In the genomic region with DNA sequence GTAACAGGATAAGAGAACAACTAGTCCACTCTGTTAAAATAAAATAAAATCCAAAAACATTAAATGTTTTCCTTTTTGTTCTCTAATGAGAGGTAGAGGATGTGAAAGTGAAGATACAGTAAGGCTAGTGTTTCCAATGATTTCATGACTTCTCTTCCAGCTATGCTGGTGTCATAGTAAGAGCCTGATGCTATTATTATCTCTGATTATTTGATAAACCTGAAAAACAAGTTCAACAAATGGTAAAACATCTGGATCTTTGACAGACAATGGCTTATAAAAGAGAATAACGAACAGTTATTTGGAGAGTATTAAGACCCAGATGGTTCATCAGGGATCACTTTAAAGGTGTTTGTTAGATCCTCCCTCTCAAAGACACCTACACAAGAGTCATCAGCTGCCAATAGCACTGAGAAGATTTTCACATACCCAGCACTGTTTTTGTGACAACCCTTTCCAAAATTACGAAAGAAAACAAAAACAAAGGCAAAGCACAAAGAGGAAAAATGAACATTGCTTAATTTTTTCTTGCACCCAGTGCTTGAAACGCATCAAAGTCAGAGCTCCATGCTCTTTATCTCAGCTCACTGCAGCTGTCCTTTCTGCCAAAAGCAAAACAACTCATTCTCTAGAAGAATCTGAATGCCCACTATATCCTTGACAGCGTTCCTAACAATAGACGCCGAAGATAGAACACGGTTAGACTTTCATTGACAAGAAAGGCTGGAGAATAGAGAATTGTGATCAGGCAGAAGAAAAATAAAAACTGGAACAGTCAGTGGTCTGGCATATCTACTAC, we compare ENCODE assay signal across 13 cellular contexts.
DNase-seq lines count a peak whose midpoint lies in the region; ATAC-seq and TF ChIP-seq lines count a peak whose summit lies in the region.
"Had no signal": no experiment of that assay in that cellular context is flagged by ENCODE, and none has a peak within 500 bp of the region (broad histone marks: within the 10 kb centered on the region; RNA-seq: fewer than 3 reads in every experiment).

No MANE protein-coding gene starts in this region.

- peaks cover 27% of the 10 kb centered on the region for H3F3A ChIP-seq in DOHH2 (ENCODE audit: control insufficient read depth, insufficient read depth)

- POLR2A ChIA-PET in Caco-2 (lab: Charles Lee): no interaction called here

- CTCF ChIA-PET in Caco-2 (lab: Charles Lee): no interaction called here

- no peak for DNase-seq in endodermal cell
- no peak for DNase-seq in psoas muscle
- no peak for DNase-seq in Caco-2
- no peak for DNase-seq in HUDEP-2 (lab: John Stamatoyannopoulos, UW; ENCODE audit: unreplicated experiment in 76 of 76)
- no peak for DNase-seq in D341Med (ENCODE audit: low spot score)
- DNase-seq in SKM-1 (lab: John Stamatoyannopoulos, UW; ENCODE audit: unreplicated experiment): no peak
- DNase-seq: activated CD4-positive, alpha-beta T cell treated with anti-CD3 and anti-CD28 coated beads for 48 hours; midbrain; NCI-H2081; posterior cingulate gyrus; stimulated activated CD4-positive, alpha-beta T cell treated with anti-CD3 and anti-CD28 coated beads, Interleukin-2, amount 100 ng/mL, for 24 hours had no signal

- no peaks in the 10 kb centered on the region for H4K20me1 ChIP-seq in DOHH2 (ENCODE audit: control insufficient read depth, insufficient read depth, low read depth, low read length)

- H3K4me3 Mint-ChIP-seq in endodermal cell (no peak overlapping the region), Caco-2 (ENCODE audit: unreplicated experiment) (no peak overlapping the region)

- H3K4me2 ChIP-seq in DOHH2 (ENCODE audit: low read length): peak overlapping the region; percentile 94

- H3K9ac ChIP-seq in endodermal cell (ENCODE audit: extremely low read depth, low read length, poor library complexity, severe bottlenecking): no peak overlapping the region

- intact Hi-C loops in psoas muscle (cut with DNase I) (no loop called here), Caco-2 (cut with micrococcal nuclease; ENCODE audit: unreplicated experiment) (no loop called here)

- H3K9me3 Mint-ChIP-seq in endodermal cell (no peaks in the 10 kb centered on the region), Caco-2 (ENCODE audit: unreplicated experiment) (no peaks in the 10 kb centered on the region)

- H3K9me3 ChIP-seq in DOHH2 (ENCODE audit: control insufficient read depth, insufficient read depth, low read length) (no peaks in the 10 kb centered on the region), endodermal cell (ENCODE audit: control insufficient read depth, low read length) (no peaks in the 10 kb centered on the region), psoas muscle (no peaks in the 10 kb centered on the region), Caco-2 (no peaks in the 10 kb centered on the region)

- WGBS in endodermal cell (ENCODE audit: insufficient coverage in 1 of 2, insufficient read length in 1 of 2), 2 experiments: 86% methylated on average over 3 to 7 of the region's 7 CpGs
- WGBS in psoas muscle, 3 donors: 37 to 71% (median 43%) methylated on average over 7 of the region's 7 CpGs

- peaks cover 66% of the 10 kb centered on the region for H3K79me2 ChIP-seq in DOHH2 (ENCODE audit: control insufficient read depth, low read length)

- no peak overlapping the region for H3K27ac Mint-ChIP-seq in endodermal cell
- H3K27ac Mint-ChIP-seq in Caco-2 (ENCODE audit: unreplicated experiment): no peak overlapping the region

- H3K9me2 ChIP-seq in DOHH2 (replicated peaks; ENCODE audit: control insufficient read depth, low read length): no peaks in the 10 kb centered on the region

- no peaks in the 10 kb centered on the region for H3K27me3 ChIP-seq in DOHH2 (ENCODE audit: control insufficient read depth, low read length)
- no peaks in the 10 kb centered on the region for H3K27me3 ChIP-seq in endodermal cell (ENCODE audit: control insufficient read depth, insufficient read depth, low read length, poor library complexity, severe bottlenecking)
- H3K27me3 ChIP-seq in psoas muscle (ENCODE audit: insufficient read depth in 3 of 3, low read length in 2 of 3): no peaks in the 10 kb centered on the region
- no peaks in the 10 kb centered on the region for H3K27me3 ChIP-seq in Caco-2 (replicated peaks; ENCODE audit: control insufficient read depth, insufficient read depth, low read length)

- no peaks in the 10 kb centered on the region for H3K36me3 Mint-ChIP-seq in endodermal cell (ENCODE audit: low read depth)
- no peaks in the 10 kb centered on the region for H3K36me3 Mint-ChIP-seq in Caco-2 (ENCODE audit: insufficient read depth, unreplicated experiment)

- H3K4me3 ChIP-seq in DOHH2 (ENCODE audit: low read length) (peak overlapping the region; percentile 71), endodermal cell (ENCODE audit: low read length) (no peak overlapping the region), psoas muscle (peak overlapping the region; percentile 48), Caco-2 (ENCODE audit: low read depth, low read length) (no peak overlapping the region)

- no TSS peak for BruUV-seq in Caco-2 (replicated peaks; lab: Mats Ljungman, UMichigan)

- H3K27me3 Mint-ChIP-seq in endodermal cell (ENCODE audit: insufficient read depth) (no peaks in the 10 kb centered on the region), Caco-2 (ENCODE audit: insufficient read depth, unreplicated experiment) (peaks cover 5% of the 10 kb centered on the region)

- ATAC-seq in HG03103 (IDR thresholded peaks at IDR 0.05; ENCODE audit: low read depth, unreplicated experiment): peak; percentile 25
- no peak for ATAC-seq in psoas muscle

- H3K4me1 ChIP-seq in DOHH2 (ENCODE audit: control insufficient read depth, low read length) (peaks cover 95% of the 10 kb centered on the region), endodermal cell (ENCODE audit: control insufficient read depth, insufficient read depth, low read length) (peaks cover 15% of the 10 kb centered on the region), psoas muscle (peaks cover 51% of the 10 kb centered on the region), Caco-2 (no peaks in the 10 kb centered on the region)

- H3K27ac ChIP-seq in DOHH2 (ENCODE audit: low read depth, low read length) (peak overlapping the region; percentile 96), endodermal cell (ENCODE audit: low read depth, low read length) (peak overlapping the region; percentile 25), psoas muscle (peak overlapping the region; percentile 67)

- TF ChIP-seq CTCF in DOHH2 (IDR thresholded peaks at IDR 0.05; ENCODE audit: low read depth, low read length, poor library complexity, severe bottlenecking): no peak
- TF ChIP-seq CTCF in endodermal cell (conservative IDR thresholded peaks at IDR 0.05): no peak
- TF ChIP-seq CTCF in psoas muscle (IDR thresholded peaks at IDR 0.05): no peak
- no peak for TF ChIP-seq CTCF in Caco-2 (IDR thresholded peaks at IDR 0.05; ENCODE audit: insufficient read depth in 1 of 2, low read depth in 1 of 2, low read length in 1 of 2, severe bottlenecking in 1 of 2, unreplicated experiment in 1 of 2)

- H3K4me1 Mint-ChIP-seq in endodermal cell (peaks cover 40% of the 10 kb centered on the region), Caco-2 (ENCODE audit: low read depth, unreplicated experiment) (no peaks in the 10 kb centered on the region)

- H3K36me3 ChIP-seq in DOHH2 (ENCODE audit: control insufficient read depth, low read length) (peaks cover 9% of the 10 kb centered on the region), endodermal cell (ENCODE audit: control insufficient read depth, insufficient read depth, low read length) (no peaks in the 10 kb centered on the region), psoas muscle (ENCODE audit: insufficient read depth in 1 of 2, low read depth in 1 of 2) (no peaks in the 10 kb centered on the region), Caco-2 (ENCODE audit: control insufficient read depth, insufficient read depth, low read length) (no peaks in the 10 kb centered on the region)

Comparison
In these comparisons a context has a peak if more than half of its experiments do, and no peak if none do; other contexts are left out.
1. H3K27ac ChIP-seq: peak in every context shown above with its lines; median percentile 96 in DOHH2; 67 in psoas muscle; 25 in endodermal cell.
2. H3K4me3 ChIP-seq: peak in DOHH2 (single experiment) and psoas muscle (single experiment); none in endodermal cell (single experiment) and Caco-2 (single experiment).